ENCODE assay signal across 19 cellular contexts in the genomic region with DNA sequence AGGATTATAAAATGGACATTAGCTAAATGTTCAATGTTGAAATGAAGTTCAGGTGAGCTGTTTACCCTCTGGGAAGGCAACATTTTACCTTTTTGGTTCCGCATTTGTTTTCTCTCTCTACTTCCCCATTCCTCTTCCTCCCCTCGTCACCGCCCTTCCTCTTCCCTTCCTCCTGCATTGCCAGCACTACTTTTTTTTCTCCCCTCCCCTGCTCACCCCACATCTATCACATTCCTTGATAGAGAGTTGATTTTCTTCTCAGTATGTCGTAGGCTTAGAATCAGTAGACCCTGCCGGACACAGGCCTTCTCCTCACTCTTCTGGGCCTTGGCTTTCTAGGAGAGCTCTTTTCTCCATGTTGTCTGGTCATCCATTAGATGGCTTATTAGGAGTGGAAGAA.
DNase-seq lines count a peak whose midpoint lies in the region; ATAC-seq lines count a peak whose summit lies in the region.
"Had no signal": no experiment of that assay in that cellular context is flagged by ENCODE, and none has a peak within 500 bp of the region (broad histone marks: within the 10 kb centered on the region; RNA-seq: fewer than 3 reads in every experiment).

No MANE protein-coding gene starts in this region.

- CTCF ChIA-PET in activated naive CD4-positive, alpha-beta T cell treated with anti-CD3 and anti-CD28 coated beads for 36 hours (lab: Charles Lee) = no interaction called here

- no peaks in the 10 kb centered on the region for H3K9me3 ChIP-seq in T-helper 17 cell (ENCODE audit: control insufficient read depth, low read length, poor library complexity, severe bottlenecking)
- H3K9me3 ChIP-seq: ascending aorta, Peyer's patch, prostate gland, SJSA1 had no signal

- H3K27ac Mint-ChIP-seq in T-helper 17 cell = peak overlapping the region; percentile 54
- H3K27ac Mint-ChIP-seq in stimulated activated naive B cell treated with anti-CD40 and anti-IgM and Interleukin-4, amounts not matched to agents 10 μg/mL and 1 μg/mL and 100 μg/mL, for 72 hours = peak overlapping the region; percentile 61
- H3K27ac Mint-ChIP-seq in activated naive CD4-positive, alpha-beta T cell treated with anti-CD3 and anti-CD28 coated beads for 36 hours = no peak overlapping the region
- H3K27ac Mint-ChIP-seq: activated CD8-positive, alpha-beta T cell treated with anti-CD3 and anti-CD28 coated beads, Interleukin-2, amount 10 ng/mL, durations not matched to agents 7 days and 5 days; stimulated activated naive CD8-positive, alpha-beta T cell treated with anti-CD3 and anti-CD28 coated beads, Interleukin-15, amount 100 ng/mL, for 72 hours had no signal

- H3K27me3 Mint-ChIP-seq in T-helper 17 cell = no peaks in the 10 kb centered on the region
- H3K27me3 Mint-ChIP-seq in stimulated activated naive B cell treated with anti-CD40 and anti-IgM and Interleukin-4, amounts not matched to agents 10 μg/mL and 1 μg/mL and 100 μg/mL, for 72 hours = no peaks in the 10 kb centered on the region
- no peaks in the 10 kb centered on the region for H3K27me3 Mint-ChIP-seq in activated naive CD4-positive, alpha-beta T cell treated with anti-CD3 and anti-CD28 coated beads for 36 hours (ENCODE audit: low read depth)
- H3K27me3 Mint-ChIP-seq: stimulated activated naive CD8-positive, alpha-beta T cell treated with anti-CD3 and anti-CD28 coated beads, Interleukin-15, amount 100 ng/mL, for 72 hours had no signal

- no peaks in the 10 kb centered on the region for H3K9me3 Mint-ChIP-seq in stimulated activated naive B cell treated with anti-CD40 and anti-IgM and Interleukin-4, amounts not matched to agents 10 μg/mL and 1 μg/mL and 100 μg/mL, for 72 hours
- no peaks in the 10 kb centered on the region for H3K9me3 Mint-ChIP-seq in activated naive CD4-positive, alpha-beta T cell treated with anti-CD3 and anti-CD28 coated beads for 36 hours
- H3K9me3 Mint-ChIP-seq: stimulated activated naive CD8-positive, alpha-beta T cell treated with anti-CD3 and anti-CD28 coated beads, Interleukin-15, amount 100 ng/mL, for 72 hours had no signal

- intact Hi-C loops in activated naive CD4-positive, alpha-beta T cell treated with anti-CD3 and anti-CD28 coated beads for 36 hours (cut with micrococcal nuclease) = no loop called here

- peak overlapping the region; percentile 46 for H3K4me3 Mint-ChIP-seq in T-helper 17 cell
- no peak overlapping the region for H3K4me3 Mint-ChIP-seq in stimulated activated naive B cell treated with anti-CD40 and anti-IgM and Interleukin-4, amounts not matched to agents 10 μg/mL and 1 μg/mL and 100 μg/mL, for 72 hours
- no peak overlapping the region for H3K4me3 Mint-ChIP-seq in activated naive CD4-positive, alpha-beta T cell treated with anti-CD3 and anti-CD28 coated beads for 36 hours
- H3K4me3 Mint-ChIP-seq: activated CD8-positive, alpha-beta T cell treated with anti-CD3 and anti-CD28 coated beads, Interleukin-2, amount 10 ng/mL, durations not matched to agents 7 days and 5 days; stimulated activated naive CD8-positive, alpha-beta T cell treated with anti-CD3 and anti-CD28 coated beads, Interleukin-15, amount 100 ng/mL, for 72 hours had no signal

- no peaks in the 10 kb centered on the region for H3K36me3 Mint-ChIP-seq in T-helper 17 cell (ENCODE audit: low read depth)
- H3K36me3 Mint-ChIP-seq in stimulated activated naive B cell treated with anti-CD40 and anti-IgM and Interleukin-4, amounts not matched to agents 10 μg/mL and 1 μg/mL and 100 μg/mL, for 72 hours = peaks cover 9 to 16% of the 10 kb centered on the region in 2 donors
- no peaks in the 10 kb centered on the region for H3K36me3 Mint-ChIP-seq in activated naive CD4-positive, alpha-beta T cell treated with anti-CD3 and anti-CD28 coated beads for 36 hours (ENCODE audit: low read depth)

- DNase-seq in T-helper 17 cell (no peak), germinal center (ENCODE audit: low spot score) (peak; percentile 19), H4 (ENCODE audit: low spot score) (no peak)
- DNase-seq in stimulated activated naive B cell treated with anti-CD40 and anti-IgM and Interleukin-4, amounts not matched to agents 10 μg/mL and 1 μg/mL and 100 μg/mL, for 72 hours = no peak
- no peak for DNase-seq in activated naive CD4-positive, alpha-beta T cell treated with anti-CD3 and anti-CD28 coated beads for 36 hours
- DNase-seq: activated CD8-positive, alpha-beta T cell treated with anti-CD3 and anti-CD28 coated beads, Interleukin-2, amount 10 ng/mL, durations not matched to agents 7 days and 5 days; activated naive CD4-positive, alpha-beta T cell treated with anti-CD3 and anti-CD28 coated beads, Interleukin-2, amount 50 U/mL, for 16 hours; activated T-cell treated with anti-CD3 and anti-CD28 coated beads, Interleukin-2, amount 50 U/mL, for 48 hours; DND-41; NCI-H1694 treated with DMSO at 0.1 percent for 48 hours; NCI-H82; Peyer's patch; stimulated activated naive CD8-positive, alpha-beta T cell treated with anti-CD3 and anti-CD28 coated beads, Interleukin-15, amount 100 ng/mL, for 72 hours; trophoblast cell had no signal

- peaks cover 21% of the 10 kb centered on the region for H3K4me1 Mint-ChIP-seq in T-helper 17 cell
- H3K4me1 Mint-ChIP-seq in stimulated activated naive B cell treated with anti-CD40 and anti-IgM and Interleukin-4, amounts not matched to agents 10 μg/mL and 1 μg/mL and 100 μg/mL, for 72 hours = peaks cover 15% of the 10 kb centered on the region in 2 donors
- H3K4me1 Mint-ChIP-seq in activated naive CD4-positive, alpha-beta T cell treated with anti-CD3 and anti-CD28 coated beads for 36 hours (ENCODE audit: low read depth) = peaks cover 3% of the 10 kb centered on the region

- ATAC-seq in HG02852 (IDR thresholded peaks at IDR 0.05; ENCODE audit: unreplicated experiment) (peak; percentile 26), T-helper 17 cell (no peak), HG02642 (IDR thresholded peaks at IDR 0.05; ENCODE audit: poor library complexity, unreplicated experiment) (no peak)
- peak in 1 of 2 donors; percentile 45 for ATAC-seq in stimulated activated naive B cell treated with anti-CD40 and anti-IgM and Interleukin-4, amounts not matched to agents 10 μg/mL and 1 μg/mL and 100 μg/mL, for 72 hours (replicated peaks)
- ATAC-seq: activated CD8-positive, alpha-beta T cell treated with anti-CD3 and anti-CD28 coated beads, Interleukin-2, amount 10 ng/mL, durations not matched to agents 7 days and 5 days; stimulated activated naive CD8-positive, alpha-beta T cell treated with anti-CD3 and anti-CD28 coated beads, Interleukin-15, amount 100 ng/mL, for 72 hours had no signal
